25 cellular contexts compared by ENCODE assay signal in genomic region chr11:107282195-107282594, GRCh38.
"Had no signal": no experiment of that assay in that cellular context is flagged by ENCODE, and none has a peak within 500 bp of the region (broad histone marks: within the 10 kb centered on the region; RNA-seq: fewer than 3 reads in every experiment).

No MANE protein-coding gene starts in this region.

- H3K27me3 ChIP-seq: gastrocnemius medialis, heart left ventricle, hepatocyte, neutrophil, pancreas, suprapubic skin, transverse colon, upper lobe of right lung, uterus had no signal

- H3K27me3 Mint-ChIP-seq: effector memory CD8-positive, alpha-beta T cell; memory B cell; stimulated activated naive CD8-positive, alpha-beta T cell treated with anti-CD3 and anti-CD28 coated beads, Interleukin-15, amount 100 ng/mL, for 72 hours had no signal

- H3K4me3 ChIP-seq: gastrocnemius medialis, heart left ventricle, hepatocyte, lung, pancreas, smooth muscle cell, suprapubic skin, transverse colon, upper lobe of right lung, uterus had no signal

- H3K4me3 Mint-ChIP-seq: effector memory CD8-positive, alpha-beta T cell; memory B cell; natural killer cell; stimulated activated naive CD8-positive, alpha-beta T cell treated with anti-CD3 and anti-CD28 coated beads, Interleukin-15, amount 100 ng/mL, for 72 hours had no signal

- H3K27ac Mint-ChIP-seq: effector memory CD8-positive, alpha-beta T cell; memory B cell; natural killer cell; stimulated activated naive CD8-positive, alpha-beta T cell treated with anti-CD3 and anti-CD28 coated beads, Interleukin-15, amount 100 ng/mL, for 72 hours had no signal

- H3K4me1 ChIP-seq: gastrocnemius medialis, heart left ventricle, pancreas, suprapubic skin, transverse colon, upper lobe of right lung, uterus had no signal

- H3K4me2 ChIP-seq: hepatocyte, smooth muscle cell had no signal

- H2AFZ ChIP-seq: hepatocyte had no signal

- DNase-seq: cortex of kidney; effector memory CD8-positive, alpha-beta T cell; gastrocnemius medialis; heart left ventricle; kidney; natural killer cell; pancreas; retina; stimulated activated CD4-positive, alpha-beta T cell treated with anti-CD3 and anti-CD28 coated beads, Interleukin-12 subunit alpha, Interleukin-12 subunit beta, amount 100 ng/mL, for 4 hours; stimulated activated CD4-positive, alpha-beta T cell treated with anti-CD3 and anti-CD28 coated beads, Interleukin-1b, Interleukin-23, amount 100 ng/mL, for 48 hours; stimulated activated CD4-positive, alpha-beta T cell treated with anti-CD3 and anti-CD28 coated beads, Interleukin-4, amount 100 ng/mL, for 1 hour; stimulated activated CD8-positive, alpha-beta memory T cell treated with anti-CD3 and anti-CD28 coated beads, Interleukin-4, amount 100 ng/mL, for 48 hours; stimulated activated naive CD4-positive, alpha-beta T cell; stimulated activated naive CD8-positive, alpha-beta T cell treated with anti-CD3 and anti-CD28 coated beads, Interleukin-15, amount 100 ng/mL, for 72 hours; transverse colon; upper lobe of right lung; uterus had no signal

- H3K36me3 ChIP-seq: gastrocnemius medialis, heart left ventricle, neutrophil, pancreas, suprapubic skin, transverse colon, upper lobe of right lung, uterus had no signal

- H3K27ac ChIP-seq: gastrocnemius medialis, heart left ventricle, hepatocyte, neutrophil, pancreas, suprapubic skin, transverse colon, upper lobe of right lung, uterus had no signal

- H3K4me1 Mint-ChIP-seq: memory B cell; natural killer cell; stimulated activated naive CD8-positive, alpha-beta T cell treated with anti-CD3 and anti-CD28 coated beads, Interleukin-15, amount 100 ng/mL, for 72 hours had no signal

- ATAC-seq: effector memory CD8-positive, alpha-beta T cell; gastrocnemius medialis; heart left ventricle; left lobe of liver; natural killer cell; pancreas; sciatic nerve; stimulated activated naive CD8-positive, alpha-beta T cell treated with anti-CD3 and anti-CD28 coated beads, Interleukin-15, amount 100 ng/mL, for 72 hours; upper lobe of right lung had no signal

- H3K79me2 ChIP-seq: hepatocyte had no signal

- FAIRE-seq: kidney had no signal

- H3K9me3 ChIP-seq: gastrocnemius medialis, neutrophil, pancreas, upper lobe of right lung, uterus had no signal
